In the genomic region with DNA sequence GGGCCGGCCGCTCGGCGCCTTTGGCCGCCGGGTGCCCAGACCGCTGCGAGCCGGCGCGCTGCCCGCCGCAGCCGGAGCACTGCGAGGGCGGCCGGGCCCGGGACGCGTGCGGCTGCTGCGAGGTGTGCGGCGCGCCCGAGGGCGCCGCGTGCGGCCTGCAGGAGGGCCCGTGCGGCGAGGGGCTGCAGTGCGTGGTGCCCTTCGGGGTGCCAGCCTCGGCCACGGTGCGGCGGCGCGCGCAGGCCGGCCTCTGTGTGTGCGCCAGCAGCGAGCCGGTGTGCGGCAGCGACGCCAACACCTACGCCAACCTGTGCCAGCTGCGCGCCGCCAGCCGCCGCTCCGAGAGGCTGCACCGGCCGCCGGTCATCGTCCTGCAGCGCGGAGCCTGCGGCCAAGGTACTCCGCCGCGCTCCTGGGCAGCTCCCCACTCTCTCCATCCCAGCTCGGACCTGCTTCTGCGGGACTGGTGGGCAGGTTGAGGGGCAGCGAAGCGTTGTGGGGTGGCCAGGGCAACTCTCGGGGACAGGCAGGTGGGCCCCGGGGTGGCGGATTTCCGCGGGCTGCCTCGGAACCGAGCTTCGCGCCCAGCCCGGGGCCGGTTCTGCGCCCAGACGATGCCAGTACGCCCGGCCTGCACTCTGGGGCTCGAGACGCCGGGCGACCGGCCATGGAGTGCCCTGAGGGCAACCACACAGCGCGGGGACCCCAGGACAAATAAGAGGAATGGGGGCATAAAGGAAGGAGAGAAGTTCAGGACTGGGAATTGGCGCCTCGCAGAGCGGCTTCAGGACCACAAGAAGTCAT, we compare ENCODE assay signal across 8 cellular contexts. TPM values are rescaled to one million over a fixed set of nuclear protein-coding genes. Genes with fewer than 3 reads are reported as not detected.
DNase-seq lines count a peak whose midpoint lies in the region; ATAC-seq lines count a peak whose summit lies in the region.

No MANE protein-coding gene starts in this region.

- peak; percentile 23 for ATAC-seq in activated naive CD8-positive, alpha-beta T cell treated with anti-CD3 and anti-CD28 coated beads, Interleukin-2, amount 50 U/mL, for 24 hours
- ATAC-seq in HG03354 (IDR thresholded peaks at IDR 0.05; ENCODE audit: poor library complexity, severe bottlenecking, unreplicated experiment), result no peak

- H3K4me3 ChIP-seq in iPS-11a (ENCODE audit: low read depth, low read length) (peak overlapping the region; percentile 39), skeletal muscle cell (ENCODE audit: low read depth, low read length) (peak overlapping the region; percentile 83)

- H3K27me3 Mint-ChIP-seq in activated naive CD8-positive, alpha-beta T cell treated with anti-CD3 and anti-CD28 coated beads, Interleukin-2, amount 50 U/mL, for 24 hours, result peaks cover 65% of the 10 kb centered on the region

- no peak overlapping the region for H3K27ac Mint-ChIP-seq in activated naive CD8-positive, alpha-beta T cell treated with anti-CD3 and anti-CD28 coated beads, Interleukin-2, amount 50 U/mL, for 24 hours

- DNase-seq in HT1080 (ENCODE audit: low read depth) (peak; percentile 10), skeletal muscle cell (ENCODE audit: low read depth) (no peak), NCI-H1930 (lab: John Stamatoyannopoulos, UW) (no peak)
- peak; percentile 4 for DNase-seq in activated naive CD8-positive, alpha-beta T cell treated with anti-CD3 and anti-CD28 coated beads, Interleukin-2, amount 50 U/mL, for 24 hours
- DNase-seq in activated CD8-positive, alpha-beta memory T cell treated with anti-CD3 and anti-CD28 coated beads, Interleukin-2, amount 50 U/mL, for 48 hours, result no peak
- DNase-seq in NK-92 treated with Interleukin-12 subunit alpha and Interleukin-12 subunit beta, amount 100 ng/mL, for 24 hours (lab: John Stamatoyannopoulos, UW), result no peak

- no peaks in the 10 kb centered on the region for H3K36me3 Mint-ChIP-seq in activated naive CD8-positive, alpha-beta T cell treated with anti-CD3 and anti-CD28 coated beads, Interleukin-2, amount 50 U/mL, for 24 hours (ENCODE audit: low read depth)

- H3K4me1 Mint-ChIP-seq in activated naive CD8-positive, alpha-beta T cell treated with anti-CD3 and anti-CD28 coated beads, Interleukin-2, amount 50 U/mL, for 24 hours, result peaks cover 8% of the 10 kb centered on the region

- H3K4me3 Mint-ChIP-seq in activated naive CD8-positive, alpha-beta T cell treated with anti-CD3 and anti-CD28 coated beads, Interleukin-2, amount 50 U/mL, for 24 hours, result peak overlapping the region; percentile 71

- H3K9me3 Mint-ChIP-seq in activated naive CD8-positive, alpha-beta T cell treated with anti-CD3 and anti-CD28 coated beads, Interleukin-2, amount 50 U/mL, for 24 hours, result no peaks in the 10 kb centered on the region

RNA-seq across cellular contexts. Expression of gene HTRA1, which starts 0.6 kb away (rescaled TPM):
- total RNA-seq in HT1080 (2014; rRNA removed; shearing (Covaris generic)), result 39.4 and 41.7 TPM in 2 replicates
- 48.5 and 58.7 TPM in 2 replicates for polyA plus RNA-seq in HT1080 (2015; cell fraction: cytosol; rRNA removed)
- polyA plus RNA-seq in HT1080 (2015; cell fraction: nucleus; rRNA removed), result 95.7 and 110 TPM in 2 replicates

RNA-seq across cellular contexts. Expression of gene ARMS2, which starts 7.5 kb away (rescaled TPM):
- not detected in 2 replicates for total RNA-seq in HT1080 (2014; rRNA removed; shearing (Covaris generic))
- not detected in 2 replicates for polyA plus RNA-seq in HT1080 (2015; cell fraction: cytosol; rRNA removed)
- not detected in 2 replicates for polyA plus RNA-seq in HT1080 (2015; cell fraction: nucleus; rRNA removed)

Comparison
In these comparisons a context has a peak if more than half of its experiments do, and no peak if none do; other contexts are left out.
1. DNase-seq: peak in HT1080 (single experiment) and activated naive CD8-positive, alpha-beta T cell treated with anti-CD3 and anti-CD28 coated beads, Interleukin-2, amount 50 U/mL, for 24 hours (single experiment); none in skeletal muscle cell (single experiment), activated CD8-positive, alpha-beta memory T cell treated with anti-CD3 and anti-CD28 coated beads, Interleukin-2, amount 50 U/mL, for 48 hours (single experiment), NCI-H1930 (0 of 2) and NK-92 treated with Interleukin-12 subunit alpha and Interleukin-12 subunit beta, amount 100 ng/mL, for 24 hours (single experiment).